22 cellular contexts compared by ENCODE assay signal in genomic region chr20:35087355-35087754, GRCh38. TPM values are rescaled to one million over a fixed set of nuclear protein-coding genes. Genes with fewer than 3 reads are reported as not detected.
A peak's percentile ranks its signal among the peaks of the same experiment; 100 is the strongest.
DNase-seq lines count a peak whose midpoint lies in the region; ATAC-seq and TF ChIP-seq lines count a peak whose summit lies in the region.
"Had no signal": no experiment of that assay in that cellular context is flagged by ENCODE, and none has a peak within 500 bp of the region (broad histone marks: within the 10 kb centered on the region; RNA-seq: fewer than 3 reads in every experiment).

No MANE protein-coding gene starts in this region.

- peaks cover 29% of the 10 kb centered on the region for H3K36me3 Mint-ChIP-seq in activated CD4-positive, alpha-beta T cell treated with anti-CD3 and anti-CD28 coated beads, Interleukin-2, amount 10 ng/mL, durations not matched to agents 24 days and 14 days (ENCODE audit: low read depth)
- H3K36me3 Mint-ChIP-seq in CD4-positive, alpha-beta T cell (ENCODE audit: low read depth): peaks cover 30% of the 10 kb centered on the region
- H3K36me3 Mint-ChIP-seq in activated T-helper 2 cell treated with anti-CD3 and anti-CD28 coated beads, Interferon-gamma antibody, Interleukin-2, Interleukin-4, amounts not matched to agents 10 μg/mL and 5 μg/mL and 100 μg/mL, durations not matched to agents 14 hours and 24 hours and 36 hours (ENCODE audit: low read depth): peaks cover 44% of the 10 kb centered on the region
- no peaks in the 10 kb centered on the region for H3K36me3 Mint-ChIP-seq in natural killer cell

- peak overlapping the region; percentile 61 for H3K27ac Mint-ChIP-seq in activated CD4-positive, alpha-beta T cell treated with anti-CD3 and anti-CD28 coated beads, Interleukin-2, amount 10 ng/mL, durations not matched to agents 24 days and 14 days
- H3K27ac Mint-ChIP-seq in CD4-positive, alpha-beta T cell: peak overlapping the region; percentile 53
- H3K27ac Mint-ChIP-seq in activated T-helper 2 cell treated with anti-CD3 and anti-CD28 coated beads, Interferon-gamma antibody, Interleukin-2, Interleukin-4, amounts not matched to agents 10 μg/mL and 5 μg/mL and 100 μg/mL, durations not matched to agents 14 hours and 24 hours and 36 hours: peak overlapping the region; percentile 52
- peak overlapping the region; percentile 39 to 80 for H3K27ac Mint-ChIP-seq in natural killer cell

- DNase-seq in activated CD4-positive, alpha-beta T cell treated with anti-CD3 and anti-CD28 coated beads, Interleukin-2, amount 10 ng/mL, durations not matched to agents 24 days and 14 days: no peak
- no peak for DNase-seq in activated CD4-positive, alpha-beta T cell treated with anti-CD3 and anti-CD28 coated beads for 4 hours
- no peak for DNase-seq in CD4-positive, alpha-beta T cell
- no peak for DNase-seq in activated T-helper 2 cell treated with anti-CD3 and anti-CD28 coated beads, Interferon-gamma antibody, Interleukin-2, Interleukin-4, amounts not matched to agents 10 μg/mL and 5 μg/mL and 100 μg/mL, durations not matched to agents 14 hours and 24 hours and 36 hours (ENCODE audit: low spot score)
- DNase-seq in natural killer cell (no peak), AG08395 (ENCODE audit: low spot score) (no peak), epidermal melanocyte (ENCODE audit: insufficient read length, low spot score) (no peak)
- no peak for DNase-seq in activated CD4-positive, CD25-positive, alpha-beta regulatory T cell (lab: John Stamatoyannopoulos, UW)
- DNase-seq: activated CD4-positive, alpha-beta T cell treated with anti-CD3 and anti-CD28 coated beads for 48 hours; KBM-7; mesendoderm; MG63; NCI-H1105 treated with DMSO at 0.1 percent for 48 hours; NCI-H2081; NCI-H345; Peyer's patch; SIG-M5; small intestine; SW 1271; upper lobe of left lung had no signal

- no peaks in the 10 kb centered on the region for H3K9me3 ChIP-seq in CD4-positive, alpha-beta T cell (ENCODE audit: control insufficient read depth, low read length)
- H3K9me3 ChIP-seq: BLaER1, MG63, Peyer's patch, upper lobe of left lung had no signal

- no peaks in the 10 kb centered on the region for H3K27me3 ChIP-seq in CD4-positive, alpha-beta T cell (ENCODE audit: control insufficient read depth, insufficient read depth, low read length)
- H3K27me3 ChIP-seq: BLaER1, MG63, Peyer's patch, upper lobe of left lung had no signal

- H3K27ac ChIP-seq in CD4-positive, alpha-beta T cell (ENCODE audit: low read depth, low read length): no peak overlapping the region
- H3K27ac ChIP-seq: BLaER1, Peyer's patch had no signal

- no peaks in the 10 kb centered on the region for H3K9me3 Mint-ChIP-seq in activated CD4-positive, alpha-beta T cell treated with anti-CD3 and anti-CD28 coated beads, Interleukin-2, amount 10 ng/mL, durations not matched to agents 24 days and 14 days
- no peaks in the 10 kb centered on the region for H3K9me3 Mint-ChIP-seq in CD4-positive, alpha-beta T cell
- no peaks in the 10 kb centered on the region for H3K9me3 Mint-ChIP-seq in activated T-helper 2 cell treated with anti-CD3 and anti-CD28 coated beads, Interferon-gamma antibody, Interleukin-2, Interleukin-4, amounts not matched to agents 10 μg/mL and 5 μg/mL and 100 μg/mL, durations not matched to agents 14 hours and 24 hours and 36 hours
- no peaks in the 10 kb centered on the region for H3K9me3 Mint-ChIP-seq in natural killer cell

- intact Hi-C loops in activated CD4-positive, alpha-beta T cell treated with anti-CD3 and anti-CD28 coated beads, Interleukin-2, amount 10 ng/mL, durations not matched to agents 24 days and 14 days (cut with micrococcal nuclease): no loop called here
- intact Hi-C loops in CD4-positive, alpha-beta T cell (cut with DNase I, micrococcal nuclease): no loop called here
- intact Hi-C loops in activated T-helper 2 cell treated with anti-CD3 and anti-CD28 coated beads, Interferon-gamma antibody, Interleukin-2, Interleukin-4, amounts not matched to agents 10 μg/mL and 5 μg/mL and 100 μg/mL, durations not matched to agents 14 hours and 24 hours and 36 hours (cut with micrococcal nuclease): no loop called here
- intact Hi-C loops in natural killer cell (cut with micrococcal nuclease): no loop called here

- H3K27me3 Mint-ChIP-seq in activated CD4-positive, alpha-beta T cell treated with anti-CD3 and anti-CD28 coated beads, Interleukin-2, amount 10 ng/mL, durations not matched to agents 24 days and 14 days: no peaks in the 10 kb centered on the region
- H3K27me3 Mint-ChIP-seq in CD4-positive, alpha-beta T cell: no peaks in the 10 kb centered on the region
- H3K27me3 Mint-ChIP-seq in activated T-helper 2 cell treated with anti-CD3 and anti-CD28 coated beads, Interferon-gamma antibody, Interleukin-2, Interleukin-4, amounts not matched to agents 10 μg/mL and 5 μg/mL and 100 μg/mL, durations not matched to agents 14 hours and 24 hours and 36 hours (ENCODE audit: low read depth): no peaks in the 10 kb centered on the region
- no peaks in the 10 kb centered on the region for H3K27me3 Mint-ChIP-seq in natural killer cell (ENCODE audit: low read depth in 2 of 2)

- no peak overlapping the region for H3K4me3 Mint-ChIP-seq in activated CD4-positive, alpha-beta T cell treated with anti-CD3 and anti-CD28 coated beads, Interleukin-2, amount 10 ng/mL, durations not matched to agents 24 days and 14 days
- no peak overlapping the region for H3K4me3 Mint-ChIP-seq in CD4-positive, alpha-beta T cell
- no peak overlapping the region for H3K4me3 Mint-ChIP-seq in activated T-helper 2 cell treated with anti-CD3 and anti-CD28 coated beads, Interferon-gamma antibody, Interleukin-2, Interleukin-4, amounts not matched to agents 10 μg/mL and 5 μg/mL and 100 μg/mL, durations not matched to agents 14 hours and 24 hours and 36 hours (ENCODE audit: low read depth)
- no peak overlapping the region for H3K4me3 Mint-ChIP-seq in natural killer cell

- TF ChIP-seq CTCF in CD4-positive, alpha-beta T cell (IDR thresholded peaks at IDR 0.05): no peak
- no peak for TF ChIP-seq CTCF in natural killer cell (IDR thresholded peaks at IDR 0.05)

- peaks cover 42% of the 10 kb centered on the region for H3K4me1 Mint-ChIP-seq in activated CD4-positive, alpha-beta T cell treated with anti-CD3 and anti-CD28 coated beads, Interleukin-2, amount 10 ng/mL, durations not matched to agents 24 days and 14 days
- peaks cover 60% of the 10 kb centered on the region for H3K4me1 Mint-ChIP-seq in CD4-positive, alpha-beta T cell (ENCODE audit: low read depth)
- peaks cover 50% of the 10 kb centered on the region for H3K4me1 Mint-ChIP-seq in activated T-helper 2 cell treated with anti-CD3 and anti-CD28 coated beads, Interferon-gamma antibody, Interleukin-2, Interleukin-4, amounts not matched to agents 10 μg/mL and 5 μg/mL and 100 μg/mL, durations not matched to agents 14 hours and 24 hours and 36 hours (ENCODE audit: low read depth)
- peaks cover 49 to 58% of the 10 kb centered on the region in 2 donors for H3K4me1 Mint-ChIP-seq in natural killer cell

- ATAC-seq in CD4-positive, alpha-beta T cell (ENCODE audit: poor library complexity): no peak
- no peak for ATAC-seq in natural killer cell
- ATAC-seq: left lobe of liver had no signal

- CTCF ChIA-PET in CD4-positive, alpha-beta T cell (lab: Charles Lee): interaction anchor here (1.8 kb wide), 1 partner anchor 9 kb away, joined by 5 read pairs; no protein-coding TSS in a partner anchor

- POLR2A ChIA-PET in CD4-positive, alpha-beta T cell (lab: Charles Lee): no interaction called here

RNA-seq across cellular contexts. Expression of gene TRPC4AP, which starts 5.3 kb away (rescaled TPM):
- 46.4 and 47.8 TPM in 2 replicates for total RNA-seq in activated CD4-positive, alpha-beta T cell treated with anti-CD3 and anti-CD28 coated beads, Interleukin-2, amount 10 ng/mL, durations not matched to agents 24 days and 14 days
- 10 to 100 TPM; 56.3 to 60.6 TPM for total RNA-seq in CD4-positive, alpha-beta T cell
- 52.3 and 52.4 TPM in 2 replicates for total RNA-seq in activated T-helper 2 cell treated with anti-CD3 and anti-CD28 coated beads, Interferon-gamma antibody, Interleukin-2, Interleukin-4, amounts not matched to agents 10 μg/mL and 5 μg/mL and 100 μg/mL, durations not matched to agents 14 hours and 24 hours and 36 hours
- total RNA-seq in natural killer cell: 10 to 100 TPM; 72.3 to 79.0 (median 74.4) TPM

RNA-seq across cellular contexts. Expression of gene EDEM2, which starts 59.8 kb away (rescaled TPM):
- total RNA-seq in activated CD4-positive, alpha-beta T cell treated with anti-CD3 and anti-CD28 coated beads, Interleukin-2, amount 10 ng/mL, durations not matched to agents 24 days and 14 days: 19.2 and 21.1 TPM in 2 replicates
- 10 to 100 TPM; 12.2 to 12.6 TPM for total RNA-seq in CD4-positive, alpha-beta T cell
- total RNA-seq in activated T-helper 2 cell treated with anti-CD3 and anti-CD28 coated beads, Interferon-gamma antibody, Interleukin-2, Interleukin-4, amounts not matched to agents 10 μg/mL and 5 μg/mL and 100 μg/mL, durations not matched to agents 14 hours and 24 hours and 36 hours: 25.5 and 25.7 TPM in 2 replicates
- total RNA-seq in natural killer cell: 10 to 100 TPM; 20.0 to 27.4 (median 25.3) TPM
